ENCODE assay signal across 13 cellular contexts in genomic region chr7:47557317-47557985, GRCh38. TPM values are rescaled to one million over a fixed set of nuclear protein-coding genes. Genes with fewer than 3 reads are reported as not detected.
DNase-seq lines count a peak whose midpoint lies in the region; ATAC-seq and TF ChIP-seq lines count a peak whose summit lies in the region.
"Had no signal": no experiment of that assay in that cellular context is flagged by ENCODE, and none has a peak within 500 bp of the region (broad histone marks: within the 10 kb centered on the region; RNA-seq: fewer than 3 reads in every experiment).

No MANE protein-coding gene starts in this region.

- H3K27me3 Mint-ChIP-seq in activated CD4-positive, alpha-beta T cell treated with anti-CD3 and anti-CD28 coated beads for 36 hours: no peaks in the 10 kb centered on the region

- no peaks in the 10 kb centered on the region for H3K4me1 Mint-ChIP-seq in activated CD4-positive, alpha-beta T cell treated with anti-CD3 and anti-CD28 coated beads for 36 hours
- H3K4me1 Mint-ChIP-seq: stimulated activated effector memory CD8-positive, alpha-beta T cell treated with anti-CD3 and anti-CD28 coated beads, Interleukin-12 subunit alpha, Interleukin-12 subunit beta, amount 100 ng/mL, for 72 hours had no signal

- H3K36me3 ChIP-seq in adipocyte (ENCODE audit: control insufficient read depth, insufficient read depth, low read length, severe bottlenecking) (no peaks in the 10 kb centered on the region), right atrium auricular region (no peaks in the 10 kb centered on the region), sigmoid colon (no peaks in the 10 kb centered on the region), A673 (ENCODE audit: insufficient read depth, low read length, poor library complexity, severe bottlenecking) (no peaks in the 10 kb centered on the region)

- H3K27me3 ChIP-seq in adipocyte (replicated peaks; ENCODE audit: control insufficient read depth, insufficient read depth, low read length) (no peaks in the 10 kb centered on the region), right atrium auricular region (no peaks in the 10 kb centered on the region), sigmoid colon (no peaks in the 10 kb centered on the region), A673 (replicated peaks; ENCODE audit: insufficient read depth, low read depth, low read length, poor library complexity) (no peaks in the 10 kb centered on the region)

- ATAC-seq in activated CD4-positive, alpha-beta T cell treated with anti-CD3 and anti-CD28 coated beads for 36 hours: no peak
- ATAC-seq: stimulated activated effector memory CD8-positive, alpha-beta T cell treated with anti-CD3 and anti-CD28 coated beads, Interleukin-12 subunit alpha, Interleukin-12 subunit beta, amount 100 ng/mL, for 72 hours had no signal

- TF ChIP-seq EP300 in sigmoid colon (IDR thresholded peaks at IDR 0.05): no peak

- H3K27ac Mint-ChIP-seq in activated CD4-positive, alpha-beta T cell treated with anti-CD3 and anti-CD28 coated beads for 36 hours: no peak overlapping the region
- H3K27ac Mint-ChIP-seq: activated T-helper 1 cell treated with anti-CD3 and anti-CD28 coated beads, Interleukin-12 subunit alpha, Interleukin-12 subunit beta, Interleukin-2, Interleukin-4 antibody, amounts not matched to agents 30 ng/mL and 10 ng/mL and 1 ng/mL, durations not matched to agents 14 hours and 24 hours and 36 hours; stimulated activated effector memory CD8-positive, alpha-beta T cell treated with anti-CD3 and anti-CD28 coated beads, Interleukin-12 subunit alpha, Interleukin-12 subunit beta, amount 100 ng/mL, for 72 hours had no signal

- DNase-seq in GM03348 (ENCODE audit: low spot score): peak; percentile 89
- no peak for DNase-seq in adipocyte (ENCODE audit: low read depth)
- DNase-seq in right atrium auricular region (ENCODE audit: low spot score): peak; percentile 66
- DNase-seq in sigmoid colon: no peak
- DNase-seq in HT-29 (ENCODE audit: low spot score): no peak
- no peak for DNase-seq in SIG-M5 treated with dmso at 0.1 percent for 504 hours (lab: John Stamatoyannopoulos, UW; ENCODE audit: unreplicated experiment)
- no peak for DNase-seq in activated CD4-positive, alpha-beta T cell treated with anti-CD3 and anti-CD28 coated beads for 36 hours
- no peak for DNase-seq in A673 (ENCODE audit: low spot score)
- DNase-seq: head of caudate nucleus, NCI-H187 treated with DMSO at 0.1 percent for 48 hours had no signal

- TF ChIP-seq POLR2A in sigmoid colon (IDR thresholded peaks at IDR 0.05): no peak

- CTCF ChIA-PET in activated CD4-positive, alpha-beta T cell treated with anti-CD3 and anti-CD28 coated beads for 36 hours (lab: Charles Lee): no interaction called here
- CTCF ChIA-PET in A673 (lab: Charles Lee): no interaction called here

- no peak overlapping the region for H3K4me3 Mint-ChIP-seq in activated CD4-positive, alpha-beta T cell treated with anti-CD3 and anti-CD28 coated beads for 36 hours
- H3K4me3 Mint-ChIP-seq: activated T-helper 1 cell treated with anti-CD3 and anti-CD28 coated beads, Interleukin-12 subunit alpha, Interleukin-12 subunit beta, Interleukin-2, Interleukin-4 antibody, amounts not matched to agents 30 ng/mL and 10 ng/mL and 1 ng/mL, durations not matched to agents 14 hours and 24 hours and 36 hours; stimulated activated effector memory CD8-positive, alpha-beta T cell treated with anti-CD3 and anti-CD28 coated beads, Interleukin-12 subunit alpha, Interleukin-12 subunit beta, amount 100 ng/mL, for 72 hours had no signal

- 72% methylated on average over 9 of the region's 9 CpGs for WGBS in sigmoid colon, 2 donors

- TF ChIP-seq CTCF in right atrium auricular region (IDR thresholded peaks at IDR 0.05): no peak
- TF ChIP-seq CTCF in sigmoid colon (IDR thresholded peaks at IDR 0.05): no peak
- TF ChIP-seq CTCF in A673 (conservative IDR thresholded peaks at IDR 0.05; ENCODE audit: low read depth, low read length): no peak

- H3K9me3 ChIP-seq in adipocyte (ENCODE audit: control insufficient read depth, low read length) (no peaks in the 10 kb centered on the region), right atrium auricular region (no peaks in the 10 kb centered on the region), sigmoid colon (no peaks in the 10 kb centered on the region), A673 (ENCODE audit: low read depth, low read length, poor library complexity, severe bottlenecking) (no peaks in the 10 kb centered on the region)

- peak overlapping the region; percentile 30 for H3K9ac ChIP-seq in adipocyte (ENCODE audit: low read length)

- no peaks in the 10 kb centered on the region for H3K9me3 Mint-ChIP-seq in activated CD4-positive, alpha-beta T cell treated with anti-CD3 and anti-CD28 coated beads for 36 hours (ENCODE audit: low read depth)
- H3K9me3 Mint-ChIP-seq: activated T-helper 1 cell treated with anti-CD3 and anti-CD28 coated beads, Interleukin-12 subunit alpha, Interleukin-12 subunit beta, Interleukin-2, Interleukin-4 antibody, amounts not matched to agents 30 ng/mL and 10 ng/mL and 1 ng/mL, durations not matched to agents 14 hours and 24 hours and 36 hours; stimulated activated effector memory CD8-positive, alpha-beta T cell treated with anti-CD3 and anti-CD28 coated beads, Interleukin-12 subunit alpha, Interleukin-12 subunit beta, amount 100 ng/mL, for 72 hours had no signal

- H3K27ac ChIP-seq in right atrium auricular region (peak overlapping the region; percentile 15 to 32), sigmoid colon (peak overlapping the region in 3 of 4 donors; percentile 50 to 67 (median 53)), A673 (ENCODE audit: low read depth, low read length, poor library complexity, severe bottlenecking) (no peak overlapping the region)
- H3K27ac ChIP-seq: VCaP had no signal

- no TSS peak for BruUV-seq in A673 (replicated peaks; lab: Mats Ljungman, UMichigan)

- no peaks in the 10 kb centered on the region for H3K36me3 Mint-ChIP-seq in activated CD4-positive, alpha-beta T cell treated with anti-CD3 and anti-CD28 coated beads for 36 hours (ENCODE audit: low read depth)
- H3K36me3 Mint-ChIP-seq: stimulated activated effector memory CD8-positive, alpha-beta T cell treated with anti-CD3 and anti-CD28 coated beads, Interleukin-12 subunit alpha, Interleukin-12 subunit beta, amount 100 ng/mL, for 72 hours had no signal

- intact Hi-C loops in sigmoid colon (cut with DNase I) (no loop called here), A673 (cut with micrococcal nuclease; ENCODE audit: unreplicated experiment) (no loop called here)
- intact Hi-C loops in activated CD4-positive, alpha-beta T cell treated with anti-CD3 and anti-CD28 coated beads for 36 hours (cut with DNase I, micrococcal nuclease): no loop called here

- no peak overlapping the region for H3K4me3 ChIP-seq in adipocyte (ENCODE audit: low read length)
- no peak overlapping the region for H3K4me3 ChIP-seq in right atrium auricular region
- H3K4me3 ChIP-seq in sigmoid colon: no peak overlapping the region
- no peak overlapping the region for H3K4me3 ChIP-seq in A673 (ENCODE audit: low read depth, low read length, poor library complexity, severe bottlenecking)

- H3K4me1 ChIP-seq in adipocyte (ENCODE audit: control insufficient read depth, insufficient read depth, low read length): peaks cover 34% of the 10 kb centered on the region
- H3K4me1 ChIP-seq in right atrium auricular region: peaks cover 0 to 20% of the 10 kb centered on the region in 2 donors
- H3K4me1 ChIP-seq in sigmoid colon: peaks cover 0 to 32% (median 27%) of the 10 kb centered on the region in 4 donors
- H3K4me1 ChIP-seq in A673 (ENCODE audit: insufficient read depth, low read length, poor library complexity, severe bottlenecking): no peaks in the 10 kb centered on the region

- POLR2A ChIA-PET in activated CD4-positive, alpha-beta T cell treated with anti-CD3 and anti-CD28 coated beads for 36 hours (lab: Charles Lee): no interaction called here
- POLR2A ChIA-PET in A673 (lab: Charles Lee; ENCODE audit: low non-redundant PET): no interaction called here

RNA-seq across cellular contexts. Expression of gene TNS3, which starts 24.5 kb away (rescaled TPM):
- 10 to 100 TPM; 39.7 to 44.4 TPM for total RNA-seq in right atrium auricular region
- 10 to 100 TPM; 17.8 to 43.8 (median 28.2) TPM for total RNA-seq in sigmoid colon
- 10 to 100 TPM; 17.4 to 29.6 (median 28.8) TPM for polyA plus RNA-seq in sigmoid colon
- total RNA-seq in HT-29 (2014; rRNA removed; shearing (Covaris generic)): 32.2 and 45.2 TPM in 2 replicates
- under 1 TPM; 0.11 TPM for total RNA-seq in activated CD4-positive, alpha-beta T cell treated with anti-CD3 and anti-CD28 coated beads for 36 hours
- 0.04 TPM in 1 of 2 replicates, not detected in the other for total RNA-seq in A673 (2021)

Comparison
In these comparisons a context has a peak if more than half of its experiments do, and no peak if none do; other contexts are left out.
1. DNase-seq: peak in GM03348 (single experiment) and right atrium auricular region (single experiment); none in adipocyte (single experiment), sigmoid colon (single experiment), HT-29 (single experiment), SIG-M5 treated with dmso at 0.1 percent for 504 hours (single experiment), activated CD4-positive, alpha-beta T cell treated with anti-CD3 and anti-CD28 coated beads for 36 hours (single experiment) and A673 (single experiment).
2. RNA of gene TNS3, which starts 24.5 kb away (total RNA-seq): 32.2 to 45.2 TPM in HT-29, 39.7 to 44.4 TPM in right atrium auricular region and 17.8 to 43.8 TPM in sigmoid colon; 0.11 TPM in activated CD4-positive, alpha-beta T cell treated with anti-CD3 and anti-CD28 coated beads for 36 hours and 0.04 TPM in A673; every median in the first group is over 10 times any median in the second.